ENCODE assay signal across 8 cellular contexts in the genomic region with DNA sequence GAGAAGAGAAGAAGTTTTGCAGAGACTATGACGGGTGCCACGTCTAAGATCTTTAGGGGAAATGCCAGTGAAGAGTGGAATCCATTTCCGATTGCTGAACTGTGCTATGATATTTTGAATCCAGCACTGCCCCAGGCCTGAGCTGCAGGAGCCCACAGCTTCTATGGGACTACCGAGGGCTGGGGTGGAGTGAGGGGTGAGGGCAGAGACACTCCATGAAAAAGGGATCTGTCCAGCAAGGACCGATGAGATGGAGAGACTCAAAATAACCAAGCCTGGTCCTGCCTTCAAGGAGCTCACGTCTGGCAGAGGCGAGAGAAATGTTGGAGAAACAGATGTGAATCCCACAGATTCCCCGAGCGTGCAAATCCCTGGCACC.
A peak's percentile ranks its signal among the peaks of the same experiment; 100 is the strongest.
DNase-seq lines count a peak whose midpoint lies in the region; ATAC-seq, FAIRE-seq and TF ChIP-seq lines count a peak whose summit lies in the region.

No MANE protein-coding gene starts in this region.

- no TSS peak for BruUV-seq in Panc1 (replicated peaks; lab: Mats Ljungman, UMichigan)

- CTCF ChIA-PET in CD8-positive, alpha-beta T cell (lab: Charles Lee), result interaction anchor here (1.1 to 1.6 kb wide), 3 partner anchors 33 to 218 kb away, joined by 3 to 5 read pairs (median 4); no protein-coding TSS in a partner anchor
- CTCF ChIA-PET in Panc1 (lab: Charles Lee), result no interaction called here

- H3K4me1 Mint-ChIP-seq in CD8-positive, alpha-beta T cell (ENCODE audit: low read depth), result peaks cover 23% of the 10 kb centered on the region

- no peaks in the 10 kb centered on the region for H3K9me3 ChIP-seq in CD8-positive, alpha-beta T cell (ENCODE audit: low read length)
- H3K9me3 ChIP-seq in Panc1 (ENCODE audit: control insufficient read depth, insufficient read depth, low read depth, low read length) (no peaks in the 10 kb centered on the region), fibroblast of lung (ENCODE audit: control insufficient read depth, insufficient read depth, low read depth, low read length) (no peaks in the 10 kb centered on the region), pancreas (no peaks in the 10 kb centered on the region)

- H4K20me1 ChIP-seq in fibroblast of lung (ENCODE audit: control insufficient read depth, extremely low read depth, insufficient read depth, low read length), result no peaks in the 10 kb centered on the region

- H3K36me3 ChIP-seq in CD8-positive, alpha-beta T cell (ENCODE audit: insufficient read depth, low read length), result no peaks in the 10 kb centered on the region
- H3K36me3 ChIP-seq in Panc1 (ENCODE audit: control insufficient read depth, insufficient read depth, low read length), result no peaks in the 10 kb centered on the region
- H3K36me3 ChIP-seq in fibroblast of lung (ENCODE audit: control insufficient read depth, insufficient read depth, low read length), result no peaks in the 10 kb centered on the region
- no peaks in the 10 kb centered on the region for H3K36me3 ChIP-seq in pancreas

- no peaks in the 10 kb centered on the region for H3K9me3 Mint-ChIP-seq in CD8-positive, alpha-beta T cell

- peak overlapping the region; percentile 52 for H3K4me2 ChIP-seq in fibroblast of lung (ENCODE audit: extremely low read depth, insufficient read depth, low read length)

- DNase-seq in CD8-positive, alpha-beta T cell, result no peak
- DNase-seq in Panc1 (ENCODE audit: low read depth, low spot score), result no peak
- peak in 1 of 2 donors; percentile 25 for DNase-seq in fibroblast of lung (ENCODE audit: low read depth in 2 of 2)
- no peak for DNase-seq in pancreas
- no peak for DNase-seq in globus pallidus (ENCODE audit: low spot score)

- no peak overlapping the region for H3K27ac ChIP-seq in CD8-positive, alpha-beta T cell (ENCODE audit: low read depth, low read length)
- peak overlapping the region; percentile 29; the same call in 1 of the 2 replicates for H3K27ac ChIP-seq in Panc1 (ENCODE audit: low read length)
- H3K27ac ChIP-seq in fibroblast of lung (ENCODE audit: insufficient read depth, low read length), result peak overlapping the region; percentile 64
- peak overlapping the region in 1 of 4 donors; percentile 22 for H3K27ac ChIP-seq in pancreas

- 30 to 36% methylated on average over 9 of the region's 9 CpGs for WGBS in pancreas, 2 donors

- ATAC-seq in CD8-positive, alpha-beta T cell, result peak; percentile 17
- ATAC-seq in Panc1, result peak; percentile 35
- peak; percentile 16 to 40 (median 35) for ATAC-seq in pancreas
- no peak for ATAC-seq in GM19452 (IDR thresholded peaks at IDR 0.05; ENCODE audit: unreplicated experiment)
- no peak for ATAC-seq in HG02973 (IDR thresholded peaks at IDR 0.05; ENCODE audit: unreplicated experiment)
- no peak for ATAC-seq in HG03354 (IDR thresholded peaks at IDR 0.05; ENCODE audit: poor library complexity, severe bottlenecking, unreplicated experiment)

- no peaks in the 10 kb centered on the region for H3K27me3 ChIP-seq in CD8-positive, alpha-beta T cell (ENCODE audit: insufficient read depth, low read length)
- H3K27me3 ChIP-seq in Panc1 (ENCODE audit: control insufficient read depth, insufficient read depth, low read length) (no peaks in the 10 kb centered on the region), fibroblast of lung (ENCODE audit: control insufficient read depth, insufficient read depth, low read length) (no peaks in the 10 kb centered on the region), pancreas (no peaks in the 10 kb centered on the region)

- no peaks in the 10 kb centered on the region for H3K79me2 ChIP-seq in fibroblast of lung (ENCODE audit: control insufficient read depth, insufficient read depth, low read length)

- H3K4me1 ChIP-seq in CD8-positive, alpha-beta T cell (ENCODE audit: insufficient read depth, low read length), result peaks cover 23% of the 10 kb centered on the region
- peaks cover 11% of the 10 kb centered on the region; the same call in 1 of the 2 replicates for H3K4me1 ChIP-seq in Panc1 (ENCODE audit: control insufficient read depth, insufficient read depth, low read length)
- peaks cover 14% of the 10 kb centered on the region for H3K4me1 ChIP-seq in fibroblast of lung (ENCODE audit: control insufficient read depth, extremely low read depth, insufficient read depth, low read length)
- H3K4me1 ChIP-seq in pancreas, result peaks cover 0 to 7% (median 0%) of the 10 kb centered on the region in 3 donors

- H3K9ac ChIP-seq in fibroblast of lung (ENCODE audit: insufficient read depth, low read length), result peak overlapping the region; percentile 16

- POLR2A ChIA-PET in CD8-positive, alpha-beta T cell (lab: Charles Lee), result interaction anchor here (0.6 to 1.7 kb wide), 3 partner anchors 41 to 714 kb away, joined by 3 to 4 read pairs (median 3); no protein-coding TSS in a partner anchor
- POLR2A ChIA-PET in Panc1 (lab: Charles Lee), result no interaction called here

- no peak for FAIRE-seq in pancreas (lab: Jason Lieb, UNC)

- H3K4me3 Mint-ChIP-seq in CD8-positive, alpha-beta T cell, result peak overlapping the region; percentile 82

- H3K4me3 ChIP-seq in CD8-positive, alpha-beta T cell (ENCODE audit: low read depth, low read length), result peak overlapping the region; percentile 37
- peak overlapping the region; percentile 30 to 51 for H3K4me3 ChIP-seq in Panc1 (ENCODE audit: low read depth in 2 of 2, low read length in 2 of 2)
- H3K4me3 ChIP-seq in fibroblast of lung (replicated peaks in 1 of 4; ENCODE audit: control extremely low read depth in 1 of 4, insufficient read depth in 1 of 4, low read depth in 3 of 4, low read length in 4 of 4), result peak overlapping the region in 2 of 4 experiments; percentile 9 to 13
- H3K4me3 ChIP-seq in pancreas, result peak overlapping the region in 3 of 4 donors; percentile 7 to 43 (median 36)

- intact Hi-C loops in CD8-positive, alpha-beta T cell (cut with DNase I, micrococcal nuclease), result loop anchor here in 1 of 2 experiments (5.0 kb wide), 2 partner anchors 79 to 81 kb away; a partner anchor contains a TSS
- intact Hi-C loops in Panc1 (cut with micrococcal nuclease; ENCODE audit: unreplicated experiment) (no loop called here), pancreas (cut with DNase I) (no loop called here)

- H2AFZ ChIP-seq in fibroblast of lung (ENCODE audit: low read length), result peak overlapping the region; percentile 55

- TF ChIP-seq CTCF in CD8-positive, alpha-beta T cell (IDR thresholded peaks at IDR 0.05), result no peak
- TF ChIP-seq CTCF in Panc1 (IDR thresholded peaks at IDR 0.05) (no peak), fibroblast of lung (conservative IDR thresholded peaks at IDR 0.05 in 1 of 2, IDR thresholded peaks at IDR 0.05 in 1 of 2; ENCODE audit: low read depth in 1 of 2, low read length in 2 of 2) (no peak), pancreas (IDR thresholded peaks at IDR 0.05) (no peak)

- peak overlapping the region; percentile 24 for H3K27ac Mint-ChIP-seq in CD8-positive, alpha-beta T cell

- no peaks in the 10 kb centered on the region for H3K36me3 Mint-ChIP-seq in CD8-positive, alpha-beta T cell

- in situ Hi-C loops in Panc1 (cut with HindIII; ENCODE audit: low pct_unique_long_range_greater_than_20kb, low sequenced_read_pairs), result no loop called here

- no peaks in the 10 kb centered on the region for H3K27me3 Mint-ChIP-seq in CD8-positive, alpha-beta T cell (ENCODE audit: low read depth)

Comparison
In these comparisons a context has a peak if more than half of its experiments do, and no peak if none do; other contexts are left out.
1. ATAC-seq: peak in CD8-positive, alpha-beta T cell (single experiment), Panc1 (single experiment) and pancreas (4 of 4); none in GM19452 (single experiment), HG02973 (single experiment) and HG03354 (single experiment).